In the genomic region with DNA sequence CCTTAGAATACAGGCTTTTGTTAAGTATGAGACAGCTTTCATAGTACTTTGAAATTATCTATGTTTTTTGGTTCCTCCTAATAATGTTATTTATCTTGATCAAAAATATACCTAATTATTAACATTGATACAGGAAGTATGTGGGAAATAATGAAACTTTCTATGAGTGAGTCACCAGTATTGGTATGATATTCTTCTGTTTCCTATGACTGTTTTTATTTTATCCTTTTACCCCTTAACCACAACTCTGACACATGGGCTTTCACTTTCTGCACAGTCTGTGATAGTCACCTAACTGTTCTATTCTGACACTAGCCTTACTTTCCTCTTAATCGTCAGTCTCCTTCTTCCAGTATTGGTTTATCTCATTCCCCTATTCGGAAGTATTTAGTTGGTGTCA, we compare ENCODE assay signal across 8 cellular contexts. TPM values are rescaled to one million over a fixed set of nuclear protein-coding genes. Genes with fewer than 3 reads are reported as not detected.
DNase-seq lines count a peak whose midpoint lies in the region; ATAC-seq and TF ChIP-seq lines count a peak whose summit lies in the region.

No MANE protein-coding gene starts in this region.

- H3K4me1 Mint-ChIP-seq in Calu3 (ENCODE audit: low read depth, unreplicated experiment) = peaks cover 9% of the 10 kb centered on the region
- H3K4me1 Mint-ChIP-seq in activated CD8-positive, alpha-beta T cell treated with anti-CD3 and anti-CD28 coated beads, Interleukin-2, amount 10 ng/mL, durations not matched to agents 7 days and 5 days (ENCODE audit: low read depth) = peaks cover 31% of the 10 kb centered on the region
- peaks cover 14% of the 10 kb centered on the region for H3K4me1 Mint-ChIP-seq in stimulated activated effector memory CD8-positive, alpha-beta T cell treated with anti-CD3 and anti-CD28 coated beads, Interleukin-12 subunit alpha, Interleukin-12 subunit beta, amount 100 ng/mL, for 72 hours

- no peak overlapping the region for H3K27ac ChIP-seq in RWPE1

- POLR2A ChIA-PET in activated CD8-positive, alpha-beta T cell treated with anti-CD3 and anti-CD28 coated beads, Interleukin-2, amount 10 ng/mL, durations not matched to agents 7 days and 5 days (lab: Charles Lee) = interaction anchor here (1.5 to 1.7 kb wide), 2 partner anchors 107 to 130 kb away, joined by 4 to 7 read pairs; a partner anchor contains a TSS
- POLR2A ChIA-PET in RWPE1 (lab: Yijun Ruan, JAX; ENCODE audit: low non-redundant PET) = no interaction called here

- DNase-seq in Calu3 (no peak), HUDEP-2 (lab: John Stamatoyannopoulos, UW; ENCODE audit: unreplicated experiment in 76 of 76) (no peak), left ventricle myocardium superior (no peak), RWPE1 (ENCODE audit: low spot score) (no peak)
- peak; percentile 68 for DNase-seq in activated CD8-positive, alpha-beta T cell treated with anti-CD3 and anti-CD28 coated beads, Interleukin-2, amount 10 ng/mL, durations not matched to agents 7 days and 5 days
- DNase-seq in stimulated activated effector memory CD8-positive, alpha-beta T cell treated with anti-CD3 and anti-CD28 coated beads, Interleukin-12 subunit alpha, Interleukin-12 subunit beta, amount 100 ng/mL, for 72 hours (ENCODE audit: low spot score in 2 of 2) = no peak

- intact Hi-C loops in Calu3 (cut with micrococcal nuclease; ENCODE audit: unreplicated experiment) (no loop called here), left ventricle myocardium superior (cut with micrococcal nuclease) (no loop called here)

- no peaks in the 10 kb centered on the region for H3K9me3 Mint-ChIP-seq in Calu3 (ENCODE audit: low read depth, unreplicated experiment)
- H3K9me3 Mint-ChIP-seq in activated CD8-positive, alpha-beta T cell treated with anti-CD3 and anti-CD28 coated beads, Interleukin-2, amount 10 ng/mL, durations not matched to agents 7 days and 5 days (ENCODE audit: insufficient read depth) = no peaks in the 10 kb centered on the region
- H3K9me3 Mint-ChIP-seq in stimulated activated effector memory CD8-positive, alpha-beta T cell treated with anti-CD3 and anti-CD28 coated beads, Interleukin-12 subunit alpha, Interleukin-12 subunit beta, amount 100 ng/mL, for 72 hours = no peaks in the 10 kb centered on the region

- peak overlapping the region; percentile 79 for H3K27ac Mint-ChIP-seq in Calu3 (ENCODE audit: unreplicated experiment)
- H3K27ac Mint-ChIP-seq in activated CD8-positive, alpha-beta T cell treated with anti-CD3 and anti-CD28 coated beads, Interleukin-2, amount 10 ng/mL, durations not matched to agents 7 days and 5 days = peak overlapping the region; percentile 55
- H3K27ac Mint-ChIP-seq in stimulated activated effector memory CD8-positive, alpha-beta T cell treated with anti-CD3 and anti-CD28 coated beads, Interleukin-12 subunit alpha, Interleukin-12 subunit beta, amount 100 ng/mL, for 72 hours = no peak overlapping the region

- ATAC-seq in GM19455 (IDR thresholded peaks at IDR 0.05; ENCODE audit: unreplicated experiment) (peak; percentile 39), HG03439 (IDR thresholded peaks at IDR 0.05; ENCODE audit: unreplicated experiment) (peak; percentile 36), left ventricle myocardium superior (no peak)
- peak; percentile 9 for ATAC-seq in activated CD8-positive, alpha-beta T cell treated with anti-CD3 and anti-CD28 coated beads, Interleukin-2, amount 10 ng/mL, durations not matched to agents 7 days and 5 days
- ATAC-seq in stimulated activated effector memory CD8-positive, alpha-beta T cell treated with anti-CD3 and anti-CD28 coated beads, Interleukin-12 subunit alpha, Interleukin-12 subunit beta, amount 100 ng/mL, for 72 hours = peak; percentile 66

- CTCF ChIA-PET in Calu3 (lab: Charles Lee) = no interaction called here
- CTCF ChIA-PET in activated CD8-positive, alpha-beta T cell treated with anti-CD3 and anti-CD28 coated beads, Interleukin-2, amount 10 ng/mL, durations not matched to agents 7 days and 5 days (lab: Charles Lee) = interaction anchor here (0.9 to 1.4 kb wide), 3 partner anchors 9 to 106 kb away, joined by 3 to 7 read pairs (median 3); a partner anchor contains a TSS
- CTCF ChIA-PET in RWPE1 (lab: Yijun Ruan, JAX) = interaction anchor here (0.7 kb wide), 1 partner anchor 40 kb away, joined by 5 read pairs; no protein-coding TSS in a partner anchor

- no peaks in the 10 kb centered on the region for H3K36me3 Mint-ChIP-seq in Calu3 (ENCODE audit: insufficient read depth, unreplicated experiment)
- H3K36me3 Mint-ChIP-seq in activated CD8-positive, alpha-beta T cell treated with anti-CD3 and anti-CD28 coated beads, Interleukin-2, amount 10 ng/mL, durations not matched to agents 7 days and 5 days (ENCODE audit: low read depth) = peaks cover 8% of the 10 kb centered on the region
- peaks cover 6% of the 10 kb centered on the region for H3K36me3 Mint-ChIP-seq in stimulated activated effector memory CD8-positive, alpha-beta T cell treated with anti-CD3 and anti-CD28 coated beads, Interleukin-12 subunit alpha, Interleukin-12 subunit beta, amount 100 ng/mL, for 72 hours

- peak overlapping the region; percentile 56 for H3K4me3 Mint-ChIP-seq in Calu3 (ENCODE audit: low read depth, unreplicated experiment)
- H3K4me3 Mint-ChIP-seq in activated CD8-positive, alpha-beta T cell treated with anti-CD3 and anti-CD28 coated beads, Interleukin-2, amount 10 ng/mL, durations not matched to agents 7 days and 5 days = peak overlapping the region; percentile 46
- no peak overlapping the region for H3K4me3 Mint-ChIP-seq in stimulated activated effector memory CD8-positive, alpha-beta T cell treated with anti-CD3 and anti-CD28 coated beads, Interleukin-12 subunit alpha, Interleukin-12 subunit beta, amount 100 ng/mL, for 72 hours

- no peak for TF ChIP-seq CTCF in Calu3 (IDR thresholded peaks at IDR 0.05; ENCODE audit: unreplicated experiment)
- no peak for TF ChIP-seq CTCF in RWPE1 (conservative IDR thresholded peaks at IDR 0.05; ENCODE audit: low read depth)

- no peaks in the 10 kb centered on the region for H3K27me3 Mint-ChIP-seq in Calu3 (ENCODE audit: unreplicated experiment)
- H3K27me3 Mint-ChIP-seq in activated CD8-positive, alpha-beta T cell treated with anti-CD3 and anti-CD28 coated beads, Interleukin-2, amount 10 ng/mL, durations not matched to agents 7 days and 5 days (ENCODE audit: low read depth) = no peaks in the 10 kb centered on the region

- BruUV-seq in Calu3 (replicated peaks; lab: Mats Ljungman, UMichigan) = no TSS peak

RNA-seq across cellular contexts. Expression of a gene that starts 4.7 kb away (rescaled TPM):
- total RNA-seq in Calu3 (2022) (4.7 and 7.2 TPM in 2 replicates), left ventricle myocardium superior (5.3 TPM)
- total RNA-seq in activated CD8-positive, alpha-beta T cell treated with anti-CD3 and anti-CD28 coated beads, Interleukin-2, amount 10 ng/mL, durations not matched to agents 7 days and 5 days = 1 to 10 TPM; 3.1 to 3.3 TPM

RNA-seq across cellular contexts. Expression of a gene that starts 14.3 kb away (rescaled TPM):
- total RNA-seq in Calu3 (2022) (106 and 108 TPM in 2 replicates), left ventricle myocardium superior (103 TPM)
- 100 to 1,000 TPM; 111 to 113 TPM for total RNA-seq in activated CD8-positive, alpha-beta T cell treated with anti-CD3 and anti-CD28 coated beads, Interleukin-2, amount 10 ng/mL, durations not matched to agents 7 days and 5 days
